ENCODE assay signal across 8 cellular contexts in genomic region chr12:15629108-15629507, GRCh38.
A peak's percentile ranks its signal among the peaks of the same experiment; 100 is the strongest.
DNase-seq lines count a peak whose midpoint lies in the region; ATAC-seq, FAIRE-seq and TF ChIP-seq lines count a peak whose summit lies in the region.

No MANE protein-coding gene starts in this region.

- H3K36me3 ChIP-seq in HepG2 (replicated peaks in 1 of 2; ENCODE audit: control insufficient read depth in 1 of 2, insufficient read depth in 2 of 2, low read length in 2 of 2) (peaks cover 2 to 15% of the 10 kb centered on the region in 2 experiments; a peak in 4 of 5 replicates), uterus (no peaks in the 10 kb centered on the region)

- H3K4me3 ChIP-seq in HepG2 (replicated peaks in 1 of 3; ENCODE audit: insufficient read depth in 1 of 3, low read depth in 2 of 3, low read length in 3 of 3) (no peak overlapping the region), uterus (no peak overlapping the region)

- TF ChIP-seq EP300 in HepG2 (IDR thresholded peaks at IDR 0.05; ENCODE audit: low read depth in 2 of 2, low read length in 2 of 2) (peak; percentile 53 to 90; a peak in 2 of 4 replicates), HepG2 (CRISPR knock-in tag; IDR thresholded peaks at IDR 0.05; ENCODE audit: borderline replicate concordance) (peak; percentile 76; the same call in 1 of the 2 replicates)

- WGBS in HepG2 (ENCODE audit: low lambda C conversion rate), result 0% methylated on average over 5 of the region's 5 CpGs

- H3K4me1 ChIP-seq in HepG2 (ENCODE audit: insufficient read depth, low read length), result peaks cover 66% of the 10 kb centered on the region
- H3K4me1 ChIP-seq in uterus, result peaks cover 3 to 11% of the 10 kb centered on the region in 2 donors

- H3K27ac ChIP-seq in HepG2 (ENCODE audit: extremely low read length, insufficient read depth, low read length) (peak overlapping the region; percentile 98), uterus (peak overlapping the region; percentile 80 to 91)

- H3K27me3 ChIP-seq in HepG2 (ENCODE audit: control insufficient read depth in 1 of 2, insufficient read depth in 2 of 2, low read length in 2 of 2) (no peaks in the 10 kb centered on the region), uterus (no peaks in the 10 kb centered on the region)

- TSS peak; percentile 36 for BruUV-seq in HepG2 (replicated peaks; lab: Mats Ljungman, UMichigan)

- H3K4me2 ChIP-seq in HepG2 (ENCODE audit: low read depth, low read length), result no peak overlapping the region; the same call in 1 of the 2 replicates

- intact Hi-C loops in HepG2 (cut with micrococcal nuclease; ENCODE audit: unreplicated experiment), result loop anchor here (5.0 kb wide), 1 partner anchor 37 kb away; no protein-coding TSS in a partner anchor
- intact Hi-C loops in uterus (cut with DNase I; ENCODE audit: low total_unique reads), result no loop called here

- H2AFZ ChIP-seq in HepG2 (ENCODE audit: low read length), result no peak overlapping the region

- DNase-seq in CD1c-positive myeloid dendritic cell (ENCODE audit: extremely low spot score) (peak; percentile 64), brain pericyte (ENCODE audit: low read depth, low spot score) (peak; percentile 98), HepG2 (ENCODE audit: low spot score) (peak; percentile 99), uterus (peak; percentile 72 to 84), DMS53 treated with DMSO at 0.1 percent for 48 hours (lab: John Stamatoyannopoulos, UW; ENCODE audit: unreplicated experiment) (no peak), SKM-1 treated with dmso at 0.1 percent for 144 hours (lab: John Stamatoyannopoulos, UW; ENCODE audit: unreplicated experiment) (no peak), NCI-H1694 (lab: John Stamatoyannopoulos, UW) (no peak)

- in situ Hi-C loops in HepG2 (cut with HindIII; ENCODE audit: extremely low pct_ligation_motif_present, low pct_unique_long_range_greater_than_20kb), result no loop called here

- H3K79me2 ChIP-seq in HepG2 (ENCODE audit: insufficient read depth, low read length), result no peaks in the 10 kb centered on the region

- TF ChIP-seq CTCF in HepG2 (CRISPR knock-in tag; IDR thresholded peaks at IDR 0.05) (no peak), uterus (IDR thresholded peaks at IDR 0.05) (no peak)

- POLR2A ChIA-PET in HepG2 (lab: Yijun Ruan, JAX), result interaction anchor here (0.8 to 1.4 kb wide), 8 partner anchors 12 to 282 kb away, joined by 3 to 7 read pairs (median 3); partner anchors contain the start of gene DERA

- TF ChIP-seq POLR2A in HepG2 (IDR thresholded peaks at IDR 0.05; ENCODE audit: insufficient read depth in 1 of 2, low read depth in 2 of 2, low read length in 2 of 2) (peak in 1 of 2 experiments; percentile 47; a peak in 2 of 4 replicates), uterus (IDR thresholded peaks at IDR 0.05) (no peak)

- ATAC-seq in HG03103 (IDR thresholded peaks at IDR 0.05; ENCODE audit: low read depth, unreplicated experiment) (peak; percentile 46), HepG2 (peak; percentile 100)

- peak; percentile 29; the same call in 1 of the 2 replicates for TF ChIP-seq RAD21 in HepG2 (CRISPR knock-in tag; IDR thresholded peaks at IDR 0.05)

- CTCF ChIA-PET in HepG2 (lab: Yijun Ruan, JAX; ENCODE audit: low intra/inter-chr PET ratio, low total read pairs), result no interaction called here

- no peaks in the 10 kb centered on the region for H3K9me3 ChIP-seq in HepG2 (ENCODE audit: low read length)
- no peaks in the 10 kb centered on the region for H3K9me3 ChIP-seq in uterus

- FAIRE-seq in HepG2 (lab: Jason Lieb, UNC), result peak; percentile 99

- H4K20me1 ChIP-seq in HepG2 (ENCODE audit: insufficient read depth, low read length), result no peaks in the 10 kb centered on the region

- H3K9ac ChIP-seq in HepG2 (ENCODE audit: insufficient read depth, low read depth, low read length), result peak overlapping the region; percentile 66

TF ChIP-seq in HepG2, 621 proteins besides CTCF, POLR2A, EP300 and RAD21 (continues in another document):
- TF ChIP-seq, protein P1, sequence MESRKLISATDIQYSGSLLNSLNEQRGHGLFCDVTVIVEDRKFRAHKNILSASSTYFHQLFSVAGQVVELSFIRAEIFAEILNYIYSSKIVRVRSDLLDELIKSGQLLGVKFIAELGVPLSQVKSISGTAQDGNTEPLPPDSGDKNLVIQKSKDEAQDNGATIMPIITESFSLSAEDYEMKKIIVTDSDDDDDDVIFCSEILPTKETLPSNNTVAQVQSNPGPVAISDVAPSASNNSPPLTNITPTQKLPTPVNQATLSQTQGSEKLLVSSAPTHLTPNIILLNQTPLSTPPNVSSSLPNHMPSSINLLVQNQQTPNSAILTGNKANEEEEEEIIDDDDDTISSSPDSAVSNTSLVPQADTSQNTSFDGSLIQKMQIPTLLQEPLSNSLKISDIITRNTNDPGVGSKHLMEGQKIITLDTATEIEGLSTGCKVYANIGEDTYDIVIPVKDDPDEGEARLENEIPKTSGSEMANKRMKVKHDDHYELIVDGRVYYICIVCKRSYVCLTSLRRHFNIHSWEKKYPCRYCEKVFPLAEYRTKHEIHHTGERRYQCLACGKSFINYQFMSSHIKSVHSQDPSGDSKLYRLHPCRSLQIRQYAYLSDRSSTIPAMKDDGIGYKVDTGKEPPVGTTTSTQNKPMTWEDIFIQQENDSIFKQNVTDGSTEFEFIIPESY (CRISPR knock-in tag; IDR thresholded peaks at IDR 0.05), result no peak
- TF ChIP-seq ZNF670 (CRISPR knock-in tag; IDR thresholded peaks at IDR 0.05; ENCODE audit: borderline replicate concordance) (no peak), TEF (CRISPR knock-in tag; IDR thresholded peaks at IDR 0.05) (no peak), RNF2 (conservative IDR thresholded peaks at IDR 0.05; ENCODE audit: low read depth) (no peak), JUND (CRISPR knock-in tag; IDR thresholded peaks at IDR 0.05) (no peak), ZKSCAN8 (CRISPR knock-in tag; IDR thresholded peaks at IDR 0.05; ENCODE audit: borderline replicate concordance) (0 out of 2 replicates have a peak, but pooled peaks have one; percentile 44), PCBP1 (IDR thresholded peaks at IDR 0.05; ENCODE audit: borderline replicate concordance, low read depth, low read length) (no peak), HOXA9 (CRISPR knock-in tag; IDR thresholded peaks at IDR 0.05; ENCODE audit: borderline replicate concordance) (no peak), SP2 (CRISPR knock-in tag; IDR thresholded peaks at IDR 0.05) (no peak), ETS1 (CRISPR knock-in tag; IDR thresholded peaks at IDR 0.05) (no peak), ISL2 (CRISPR knock-in tag; IDR thresholded peaks at IDR 0.05) (peak; percentile 51; the same call in 1 of the 2 replicates), MYNN (CRISPR knock-in tag; IDR thresholded peaks at IDR 0.05; ENCODE audit: low read depth) (no peak), NFRKB (IDR thresholded peaks at IDR 0.05) (no peak), FLYWCH1 (CRISPR knock-in tag; IDR thresholded peaks at IDR 0.05) (no peak), ZNF160 (CRISPR knock-in tag; IDR thresholded peaks at IDR 0.05) (no peak), NFIC (IDR thresholded peaks at IDR 0.05; ENCODE audit: low read length) (0 out of 2 replicates have a peak, but pooled peaks have one; percentile 50)
- TF ChIP-seq, protein P2, sequence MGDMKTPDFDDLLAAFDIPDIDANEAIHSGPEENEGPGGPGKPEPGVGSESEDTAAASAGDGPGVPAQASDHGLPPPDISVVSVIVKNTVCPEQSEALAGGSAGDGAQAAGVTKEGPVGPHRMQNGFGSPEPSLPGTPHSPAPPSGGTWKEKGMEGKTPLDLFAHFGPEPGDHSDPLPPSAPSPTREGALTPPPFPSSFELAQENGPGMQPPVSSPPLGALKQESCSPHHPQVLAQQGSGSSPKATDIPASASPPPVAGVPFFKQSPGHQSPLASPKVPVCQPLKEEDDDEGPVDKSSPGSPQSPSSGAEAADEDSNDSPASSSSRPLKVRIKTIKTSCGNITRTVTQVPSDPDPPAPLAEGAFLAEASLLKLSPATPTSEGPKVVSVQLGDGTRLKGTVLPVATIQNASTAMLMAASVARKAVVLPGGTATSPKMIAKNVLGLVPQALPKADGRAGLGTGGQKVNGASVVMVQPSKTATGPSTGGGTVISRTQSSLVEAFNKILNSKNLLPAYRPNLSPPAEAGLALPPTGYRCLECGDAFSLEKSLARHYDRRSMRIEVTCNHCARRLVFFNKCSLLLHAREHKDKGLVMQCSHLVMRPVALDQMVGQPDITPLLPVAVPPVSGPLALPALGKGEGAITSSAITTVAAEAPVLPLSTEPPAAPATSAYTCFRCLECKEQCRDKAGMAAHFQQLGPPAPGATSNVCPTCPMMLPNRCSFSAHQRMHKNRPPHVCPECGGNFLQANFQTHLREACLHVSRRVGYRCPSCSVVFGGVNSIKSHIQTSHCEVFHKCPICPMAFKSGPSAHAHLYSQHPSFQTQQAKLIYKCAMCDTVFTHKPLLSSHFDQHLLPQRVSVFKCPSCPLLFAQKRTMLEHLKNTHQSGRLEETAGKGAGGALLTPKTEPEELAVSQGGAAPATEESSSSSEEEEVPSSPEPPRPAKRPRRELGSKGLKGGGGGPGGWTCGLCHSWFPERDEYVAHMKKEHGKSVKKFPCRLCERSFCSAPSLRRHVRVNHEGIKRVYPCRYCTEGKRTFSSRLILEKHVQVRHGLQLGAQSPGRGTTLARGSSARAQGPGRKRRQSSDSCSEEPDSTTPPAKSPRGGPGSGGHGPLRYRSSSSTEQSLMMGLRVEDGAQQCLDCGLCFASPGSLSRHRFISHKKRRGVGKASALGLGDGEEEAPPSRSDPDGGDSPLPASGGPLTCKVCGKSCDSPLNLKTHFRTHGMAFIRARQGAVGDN (CRISPR knock-in tag; IDR thresholded peaks at IDR 0.05), result no peak

Comparison
In these comparisons a context has a peak if more than half of its experiments do, and no peak if none do; other contexts are left out.
1. DNase-seq: peak in CD1c-positive myeloid dendritic cell (single experiment), brain pericyte (single experiment), HepG2 (single experiment) and uterus (2 of 2); none in DMS53 treated with DMSO at 0.1 percent for 48 hours (single experiment), SKM-1 treated with dmso at 0.1 percent for 144 hours (single experiment) and NCI-H1694 (single experiment).